Comparison of ENCODE assay signal across 20 cellular contexts in the genomic region with DNA sequence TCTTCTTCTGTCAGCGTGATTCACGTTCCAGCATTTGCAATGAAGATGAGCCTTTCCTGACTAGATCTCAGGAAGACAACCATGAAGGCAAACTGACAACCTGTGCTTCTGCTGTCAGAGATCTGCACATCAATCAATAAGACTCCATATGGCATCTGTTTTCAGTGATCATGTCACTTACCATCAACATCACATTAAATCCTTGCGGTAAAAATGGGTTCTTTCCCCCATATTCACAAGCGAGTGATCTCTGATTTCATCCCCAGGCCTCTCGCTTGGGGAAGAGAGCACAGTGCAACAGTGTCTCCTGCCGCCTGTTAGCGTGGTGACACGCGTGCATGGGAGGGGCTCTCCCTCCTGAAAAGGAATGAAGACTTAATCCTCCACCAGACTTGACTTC. TPM values are rescaled to one million over a fixed set of nuclear protein-coding genes. Genes with fewer than 3 reads are reported as not detected.
DNase-seq lines count a peak whose midpoint lies in the region; ATAC-seq, FAIRE-seq and TF ChIP-seq lines count a peak whose summit lies in the region.
"Had no signal": no experiment of that assay in that cellular context is flagged by ENCODE, and none has a peak within 500 bp of the region (broad histone marks: within the 10 kb centered on the region; RNA-seq: fewer than 3 reads in every experiment).

No MANE protein-coding gene starts in this region.

- H3K9me3 Mint-ChIP-seq in mesothelial cell of epicardium (no peaks in the 10 kb centered on the region), T-cell (no peaks in the 10 kb centered on the region)
- H3K9me3 Mint-ChIP-seq: activated T-helper 17 cell treated with anti-CD3 and anti-CD28 coated beads, Interleukin-2, amount 50 U/mL, for 72 hours; CD14-positive monocyte; stimulated activated naive CD8-positive, alpha-beta T cell treated with anti-CD3 and anti-CD28 coated beads, Interleukin-15, Interleukin-2, amounts not matched to agents 100 ng/mL and 50 ng/mL, for 24 hours had no signal

- ATAC-seq in GM21360 (IDR thresholded peaks at IDR 0.05; ENCODE audit: unreplicated experiment), result no peak
- ATAC-seq in T-cell (replicated peaks in 1 of 4), result no peak
- ATAC-seq: activated T-helper 17 cell treated with anti-CD3 and anti-CD28 coated beads, Interleukin-2, amount 50 U/mL, for 72 hours had no signal

- POLR2A ChIA-PET in BJ (lab: Charles Lee) (no interaction called here), T-cell (lab: Charles Lee) (no interaction called here)

- no peak overlapping the region for H3K4me3 Mint-ChIP-seq in mesothelial cell of epicardium
- H3K4me3 Mint-ChIP-seq in T-cell, result no peak overlapping the region
- H3K4me3 Mint-ChIP-seq: activated T-helper 17 cell treated with anti-CD3 and anti-CD28 coated beads, Interleukin-2, amount 50 U/mL, for 72 hours; stimulated activated naive CD8-positive, alpha-beta T cell treated with anti-CD3 and anti-CD28 coated beads, Interleukin-15, Interleukin-2, amounts not matched to agents 100 ng/mL and 50 ng/mL, for 24 hours had no signal

- H3K4me1 Mint-ChIP-seq in mesothelial cell of epicardium (peaks cover 48% of the 10 kb centered on the region), T-cell (no peaks in the 10 kb centered on the region)
- H3K4me1 Mint-ChIP-seq: activated T-helper 17 cell treated with anti-CD3 and anti-CD28 coated beads, Interleukin-2, amount 50 U/mL, for 72 hours; CD14-positive monocyte had no signal

- DNase-seq in BJ (ENCODE audit: low read depth) (no peak), HTR-8/SVneo (ENCODE audit: insufficient read length, low spot score) (no peak), mesothelial cell of epicardium (ENCODE audit: low spot score in 2 of 2, unreplicated experiment in 2 of 2) (no peak), Ammon's horn (ENCODE audit: low spot score) (no peak), T-cell (no peak), cerebellar cortex (ENCODE audit: low spot score) (no peak)
- DNase-seq: adrenal gland, DND-41, head of caudate nucleus, NCI-H146 had no signal

- H3K36me3 Mint-ChIP-seq in mesothelial cell of epicardium (no peaks in the 10 kb centered on the region), T-cell (no peaks in the 10 kb centered on the region)
- H3K36me3 Mint-ChIP-seq: CD14-positive monocyte had no signal

- peak overlapping the region; percentile 14 for H3K27ac Mint-ChIP-seq in mesothelial cell of epicardium
- no peak overlapping the region for H3K27ac Mint-ChIP-seq in T-cell
- H3K27ac Mint-ChIP-seq: activated T-helper 17 cell treated with anti-CD3 and anti-CD28 coated beads, Interleukin-2, amount 50 U/mL, for 72 hours; CD14-positive monocyte; stimulated activated naive CD8-positive, alpha-beta T cell treated with anti-CD3 and anti-CD28 coated beads, Interleukin-15, Interleukin-2, amounts not matched to agents 100 ng/mL and 50 ng/mL, for 24 hours had no signal

- no peak overlapping the region for H3K4me3 ChIP-seq in BJ (ENCODE audit: low read depth, low read length)
- no peak overlapping the region for H3K4me3 ChIP-seq in WI38 (ENCODE audit: low read depth, low read length)
- H3K4me3 ChIP-seq: adrenal gland, SJSA1, vagina had no signal

- TF ChIP-seq CTCF in BJ (IDR thresholded peaks at IDR 0.05; ENCODE audit: insufficient read depth, low read depth, low read length), result peak; percentile 49
- TF ChIP-seq CTCF in WI38 (IDR thresholded peaks at IDR 0.05; ENCODE audit: low read depth, low read length), result 0 out of 2 replicates have a peak, but pooled peaks have one; percentile 10
- no peak for TF ChIP-seq CTCF in mesothelial cell of epicardium (IDR thresholded peaks at IDR 0.05; ENCODE audit: unreplicated experiment)

- CTCF ChIA-PET in BJ (lab: Yijun Ruan, JAX), result interaction anchor here (1.4 kb wide), 1 partner anchor 167 kb away, joined by 12 read pairs; no protein-coding TSS in a partner anchor
- CTCF ChIA-PET in T-cell (lab: Charles Lee), result no interaction called here

- no peaks in the 10 kb centered on the region for H3K36me3 ChIP-seq in BJ (ENCODE audit: control insufficient read depth, insufficient read depth, low read length)
- H3K36me3 ChIP-seq: adrenal gland, SJSA1, vagina had no signal

- H3K27me3 Mint-ChIP-seq in mesothelial cell of epicardium (ENCODE audit: low read depth), result no peaks in the 10 kb centered on the region
- H3K27me3 Mint-ChIP-seq in T-cell, result peaks cover 28 to 35% of the 10 kb centered on the region in 2 donors

- no peaks in the 10 kb centered on the region for H3K27me3 ChIP-seq in BJ (ENCODE audit: control insufficient read depth, insufficient read depth, low read length)
- H3K27me3 ChIP-seq: vagina had no signal

- peak; percentile 40 for FAIRE-seq in HTR-8/SVneo (lab: Jason Lieb, UNC)
- FAIRE-seq: keratinocyte, TTC549 had no signal

RNA-seq across cellular contexts. Expression of gene NACA2, which starts 11.1 kb away (rescaled TPM):
- 0.15 TPM in 1 of 2 replicates, not detected in the other for polyA plus RNA-seq in BJ (2011; rRNA removed)
- polyA minus RNA-seq in BJ (2011; rRNA and poly(A)+ RNA removed), result not detected in 2 replicates
- not detected in 3 replicates for total RNA-seq in mesothelial cell of epicardium
- total RNA-seq in T-cell, result not detected
- total RNA-seq: activated T-helper 17 cell treated with anti-CD3 and anti-CD28 coated beads, Interleukin-2, amount 50 U/mL, for 72 hours; adrenal gland; LHCN-M2; SJSA1; vagina had no signal
- polyA plus RNA-seq: CD14-positive monocyte had no signal
